In the genomic region with DNA sequence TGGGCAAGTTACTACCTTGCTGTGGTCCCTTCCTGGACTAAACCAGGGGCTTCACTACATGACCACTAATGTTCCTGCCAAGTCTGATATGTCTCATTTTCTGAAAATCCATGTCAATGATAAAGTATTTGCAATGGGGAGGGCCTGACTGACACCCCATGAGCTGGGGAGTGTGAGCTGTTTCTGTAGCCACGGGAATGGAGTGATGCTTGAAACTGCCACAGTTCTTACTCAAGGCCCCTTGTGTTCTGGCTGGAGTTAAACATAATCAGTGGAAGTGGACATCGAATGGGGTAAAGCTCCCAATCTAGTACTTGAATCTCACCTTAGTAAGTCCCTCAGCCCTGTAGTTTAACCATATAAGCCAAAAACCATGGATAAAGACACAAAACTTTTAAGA, we compare ENCODE assay signal across 22 cellular contexts.
DNase-seq lines count a peak whose midpoint lies in the region; ATAC-seq, FAIRE-seq and TF ChIP-seq lines count a peak whose summit lies in the region.
"Had no signal": no experiment of that assay in that cellular context is flagged by ENCODE, and none has a peak within 500 bp of the region (broad histone marks: within the 10 kb centered on the region; RNA-seq: fewer than 3 reads in every experiment).

No MANE protein-coding gene starts in this region.

- POLR2A ChIA-PET in HepG2 (lab: Yijun Ruan, JAX): no interaction called here
- POLR2A ChIA-PET in GM12878 (lab: Charles Lee): no interaction called here

- 100% methylated on average over 2 of the region's 2 CpGs for WGBS in HepG2 (ENCODE audit: low lambda C conversion rate)
- 85% methylated on average over 2 of the region's 2 CpGs for WGBS in right lobe of liver (ENCODE audit: insufficient coverage, low coverage, low lambda C conversion rate, missing lambda C conversion rate)
- 94% methylated on average over 2 of the region's 2 CpGs for WGBS in GM12878 (ENCODE audit: insufficient coverage, insufficient replicate concordance, low lambda C conversion rate, missing lambda C conversion rate)

- H3K9me3 Mint-ChIP-seq in endothelial cell (ENCODE audit: unreplicated experiment): no peaks in the 10 kb centered on the region
- H3K9me3 Mint-ChIP-seq: CD8-positive, alpha-beta memory T cell; H9 had no signal

- H3K4me2 ChIP-seq in HepG2 (ENCODE audit: low read depth, low read length) (no peak overlapping the region), GM12878 (ENCODE audit: control insufficient read depth, insufficient read depth) (no peak overlapping the region)

- CTCF ChIA-PET in HepG2 (lab: Yijun Ruan, JAX; ENCODE audit: low intra/inter-chr PET ratio, low total read pairs): no interaction called here
- CTCF ChIA-PET in GM12878 (lab: Yijun Ruan, JAX): interaction anchor here (0.6 to 3.4 kb wide), 7 partner anchors 10 to 116 kb away, joined by 3 to 21 read pairs (median 7); no protein-coding TSS in a partner anchor

- H3K4me3 ChIP-seq in HepG2 (replicated peaks in 1 of 3; ENCODE audit: insufficient read depth in 1 of 3, low read depth in 2 of 3, low read length in 3 of 3): no peak overlapping the region
- H3K4me3 ChIP-seq in right lobe of liver: no peak overlapping the region
- no peak overlapping the region for H3K4me3 ChIP-seq in GM12878
- no peak overlapping the region for H3K4me3 ChIP-seq in gastrocnemius medialis
- H3K4me3 ChIP-seq in effector memory CD4-positive, alpha-beta T cell (ENCODE audit: insufficient read depth, low read depth, low read length, poor library complexity, severe bottlenecking): no peak overlapping the region

- H3K4me1 Mint-ChIP-seq in endothelial cell (ENCODE audit: unreplicated experiment): no peaks in the 10 kb centered on the region
- H3K4me1 Mint-ChIP-seq: CD8-positive, alpha-beta memory T cell; H9 had no signal

- RAD21 ChIA-PET in GM12878 (lab: Charles Lee; ENCODE audit: unreplicated experiment): interaction anchor here (1.1 to 3.4 kb wide), 3 partner anchors 14 to 107 kb away, joined by 3 to 14 read pairs (median 8); no protein-coding TSS in a partner anchor

- no peak overlapping the region for H3K4me3 Mint-ChIP-seq in endothelial cell (ENCODE audit: unreplicated experiment)
- H3K4me3 Mint-ChIP-seq: CD8-positive, alpha-beta memory T cell; H9 had no signal

- H3K36me3 Mint-ChIP-seq in endothelial cell (ENCODE audit: low read depth, unreplicated experiment): peaks cover 58% of the 10 kb centered on the region
- H3K36me3 Mint-ChIP-seq: CD8-positive, alpha-beta memory T cell had no signal

- intact Hi-C loops in HepG2 (cut with micrococcal nuclease; ENCODE audit: unreplicated experiment): no loop called here
- intact Hi-C loops in right lobe of liver (cut with DNase I): no loop called here
- intact Hi-C loops in GM12878 (cut with micrococcal nuclease; ENCODE audit: unreplicated experiment): loop anchor here (1.0 kb wide), 1 partner anchor 60 kb away; no protein-coding TSS in a partner anchor
- intact Hi-C loops in gastrocnemius medialis (cut with DNase I; ENCODE audit: low total_unique reads): no loop called here

- FAIRE-seq in HepG2 (lab: Jason Lieb, UNC) (no peak), GM12878 (lab: Jason Lieb, UNC) (no peak)

- H3K9ac ChIP-seq in HepG2 (ENCODE audit: insufficient read depth, low read depth, low read length): no peak overlapping the region
- H3K9ac ChIP-seq in GM12878 (ENCODE audit: control insufficient read depth, insufficient read depth, low read length): no peak overlapping the region

- H3K27me3 ChIP-seq in HepG2 (ENCODE audit: control insufficient read depth in 1 of 2, insufficient read depth in 2 of 2, low read length in 2 of 2) (no peaks in the 10 kb centered on the region), right lobe of liver (no peaks in the 10 kb centered on the region), GM12878 (replicated peaks in 1 of 2; ENCODE audit: control insufficient read depth in 2 of 2, insufficient read depth in 2 of 2, low read length in 1 of 2) (no peaks in the 10 kb centered on the region), gastrocnemius medialis (no peaks in the 10 kb centered on the region)
- H3K27me3 ChIP-seq in effector memory CD4-positive, alpha-beta T cell (replicated peaks; ENCODE audit: control insufficient read depth, insufficient read depth, low read length, poor library complexity, severe bottlenecking): no peaks in the 10 kb centered on the region

- in situ Hi-C loops in HepG2 (cut with HindIII; ENCODE audit: extremely low pct_ligation_motif_present, low pct_unique_long_range_greater_than_20kb) (no loop called here), GM12878 (cut with MboI) (no loop called here), gastrocnemius medialis (cut with MboI; ENCODE audit: low sequenced_read_pairs in 4 of 4) (loop anchor here in 1 of 4 donors (25.0 kb wide), 1 partner anchor 215 kb away; no protein-coding TSS in a partner anchor)

- no peak for ATAC-seq in HepG2
- ATAC-seq in right lobe of liver: no peak
- peak; percentile 44 for ATAC-seq in GM12878
- no peak for ATAC-seq in gastrocnemius medialis
- ATAC-seq in HG03196 (IDR thresholded peaks at IDR 0.05; ENCODE audit: unreplicated experiment): no peak
- ATAC-seq: Right ventricle myocardium inferior had no signal

- SMC1A ChIA-PET in GM12878 (lab: Charles Lee; ENCODE audit: uncharacterized antibody, unreplicated experiment): interaction anchor here (0.6 to 2.7 kb wide), 7 partner anchors 8 to 77 kb away, joined by 3 to 9 read pairs (median 4); no protein-coding TSS in a partner anchor

- H2AFZ ChIP-seq in HepG2 (ENCODE audit: low read length) (no peak overlapping the region), GM12878 (ENCODE audit: control insufficient read depth, low read depth, low read length) (no peak overlapping the region)

- TF ChIP-seq CTCF in HepG2 (CRISPR knock-in tag; IDR thresholded peaks at IDR 0.05) (no peak), right lobe of liver (IDR thresholded peaks at IDR 0.05) (no peak), GM12878 (IDR thresholded peaks at IDR 0.05 in 2 of 3, conservative IDR thresholded peaks at IDR 0.05 in 1 of 3; ENCODE audit: control insufficient read depth in 2 of 3, extremely low read depth in 1 of 3, insufficient read depth in 1 of 3, low read depth in 3 of 3, low read length in 3 of 3) (no peak), gastrocnemius medialis (IDR thresholded peaks at IDR 0.05 in 4 of 5, conservative IDR thresholded peaks at IDR 0.05 in 1 of 5) (no peak), endothelial cell (IDR thresholded peaks at IDR 0.05; ENCODE audit: unreplicated experiment) (no peak)

- TF ChIP-seq POLR2A in HepG2 (IDR thresholded peaks at IDR 0.05; ENCODE audit: insufficient read depth in 1 of 2, low read depth in 2 of 2, low read length in 2 of 2) (no peak), right lobe of liver (IDR thresholded peaks at IDR 0.05) (no peak), GM12878 (IDR thresholded peaks at IDR 0.05; ENCODE audit: low read depth, low read length) (no peak), gastrocnemius medialis (IDR thresholded peaks at IDR 0.05) (no peak)

- H3K27ac ChIP-seq in HepG2 (ENCODE audit: extremely low read length, insufficient read depth, low read length): no peak overlapping the region
- peak overlapping the region in 1 of 3 donors; percentile 72 for H3K27ac ChIP-seq in right lobe of liver
- no peak overlapping the region for H3K27ac ChIP-seq in GM12878 (ENCODE audit: control insufficient read depth, insufficient read depth)
- H3K27ac ChIP-seq in gastrocnemius medialis: peak overlapping the region; percentile 61 to 78 (median 67)
- no peak overlapping the region for H3K27ac ChIP-seq in effector memory CD4-positive, alpha-beta T cell (ENCODE audit: insufficient read depth, low read length, poor library complexity, severe bottlenecking)

- peaks cover 9% of the 10 kb centered on the region for H3K27me3 Mint-ChIP-seq in endothelial cell (ENCODE audit: unreplicated experiment)

- no peak for TF ChIP-seq RAD21 in HepG2 (CRISPR knock-in tag; IDR thresholded peaks at IDR 0.05)
- TF ChIP-seq RAD21 in GM12878 (IDR thresholded peaks at IDR 0.05; ENCODE audit: insufficient read depth, low read depth, low read length): no peak

- H3K27ac Mint-ChIP-seq in endothelial cell (ENCODE audit: unreplicated experiment): no peak overlapping the region
- H3K27ac Mint-ChIP-seq: H9 had no signal

- TF ChIP-seq EP300 in HepG2 (IDR thresholded peaks at IDR 0.05; ENCODE audit: low read depth in 2 of 2, low read length in 2 of 2): no peak
- TF ChIP-seq EP300 in HepG2 (CRISPR knock-in tag; IDR thresholded peaks at IDR 0.05; ENCODE audit: borderline replicate concordance): no peak
- TF ChIP-seq EP300 in GM12878 (IDR thresholded peaks at IDR 0.05; ENCODE audit: borderline replicate concordance in 1 of 2, control insufficient read depth in 1 of 2, low read depth in 2 of 2, low read length in 2 of 2): no peak

- BruUV-seq in HepG2 (replicated peaks; lab: Mats Ljungman, UMichigan) (no TSS peak), GM12878 (replicated peaks; lab: Mats Ljungman, UMichigan) (no TSS peak)

- no peak for DNase-seq in HepG2 (ENCODE audit: low spot score)
- DNase-seq in right lobe of liver: no peak
- DNase-seq in GM12878 (ENCODE audit: low read depth, low spot score): no peak
- DNase-seq in gastrocnemius medialis: no peak
- DNase-seq in globus pallidus (ENCODE audit: low spot score): no peak
- no peak for DNase-seq in endothelial cell (ENCODE audit: low spot score)
- no peak for DNase-seq in effector memory CD4-positive, alpha-beta T cell
- DNase-seq: AML-193; C1 segment of cervical spinal cord; Calu3; CD8-positive, alpha-beta memory T cell; DMS153; H9; KBM-7; NCI-H1092; NCI-H1436; NCI-H187 treated with DMSO at 0.1 percent for 48 hours; NCI-H2107; NCI-H446 treated with DMSO at 0.1 percent for 48 hours; NCI-H526 treated with DMSO at 0.1 percent for 48 hours had no signal

- H3K9me3 ChIP-seq in HepG2 (ENCODE audit: low read length) (no peaks in the 10 kb centered on the region), right lobe of liver (no peaks in the 10 kb centered on the region), GM12878 (replicated peaks; ENCODE audit: control insufficient read depth, insufficient read depth, low read length) (no peaks in the 10 kb centered on the region), gastrocnemius medialis (no peaks in the 10 kb centered on the region)
- H3K9me3 ChIP-seq in effector memory CD4-positive, alpha-beta T cell (ENCODE audit: control insufficient read depth, low read length): no peaks in the 10 kb centered on the region

- peaks cover 22 to 48% of the 10 kb centered on the region in 2 experiments for H3K36me3 ChIP-seq in HepG2 (replicated peaks in 1 of 2; ENCODE audit: control insufficient read depth in 1 of 2, insufficient read depth in 2 of 2, low read length in 2 of 2)
- H3K36me3 ChIP-seq in right lobe of liver: peaks cover 0 to 12% (median 11%) of the 10 kb centered on the region in 4 donors
- no peaks in the 10 kb centered on the region for H3K36me3 ChIP-seq in GM12878 (ENCODE audit: control insufficient read depth in 2 of 2, insufficient read depth in 2 of 2, low read length in 1 of 2)
- H3K36me3 ChIP-seq in gastrocnemius medialis: peaks cover 3 to 73% of the 10 kb centered on the region in 2 donors
- H3K36me3 ChIP-seq in effector memory CD4-positive, alpha-beta T cell (ENCODE audit: control insufficient read depth, insufficient read depth, low read length): no peaks in the 10 kb centered on the region

- H3K4me1 ChIP-seq in HepG2 (ENCODE audit: insufficient read depth, low read length) (peaks cover 70% of the 10 kb centered on the region), right lobe of liver (peaks cover 0 to 36% (median 13%) of the 10 kb centered on the region in 4 donors), GM12878 (ENCODE audit: control insufficient read depth, insufficient read depth, low read length) (peaks cover 8% of the 10 kb centered on the region; the same call in 1 of the 2 replicates), gastrocnemius medialis (peaks cover 44 to 51% of the 10 kb centered on the region in 2 donors)
- no peaks in the 10 kb centered on the region for H3K4me1 ChIP-seq in effector memory CD4-positive, alpha-beta T cell (ENCODE audit: control insufficient read depth, insufficient read depth, low read length, poor library complexity, severe bottlenecking)

- H3K79me2 ChIP-seq in HepG2 (ENCODE audit: insufficient read depth, low read length): no peaks in the 10 kb centered on the region
- no peaks in the 10 kb centered on the region for H3K79me2 ChIP-seq in GM12878 (ENCODE audit: control insufficient read depth, insufficient read depth, low read length)

- no peaks in the 10 kb centered on the region for H4K20me1 ChIP-seq in HepG2 (ENCODE audit: insufficient read depth, low read length)
- no peaks in the 10 kb centered on the region for H4K20me1 ChIP-seq in GM12878 (ENCODE audit: control insufficient read depth, insufficient read depth)

Comparison
In these comparisons a context has a peak if more than half of its experiments do, and no peak if none do; other contexts are left out.
1. H3K27ac ChIP-seq: peak in gastrocnemius medialis (4 of 4); none in HepG2 (single experiment), GM12878 (single experiment) and effector memory CD4-positive, alpha-beta T cell (single experiment).